In genomic region chr4:39228377-39228776, GRCh38 we compare ENCODE assay signal across 25 cellular contexts.
"Had no signal": no experiment of that assay in that cellular context is flagged by ENCODE, and none has a peak within 500 bp of the region (broad histone marks: within the 10 kb centered on the region; RNA-seq: fewer than 3 reads in every experiment).

No MANE protein-coding gene starts in this region.

- H3K9me3 ChIP-seq: body of pancreas, left ventricle myocardium inferior, mucosa of descending colon, sigmoid colon, suprapubic skin, tibial nerve had no signal

- DNase-seq: activated CD4-positive, alpha-beta T cell treated with anti-CD3 and anti-CD28 coated beads for 4 hours; activated CD4-positive, alpha-beta T cell treated with anti-CD3 and anti-CD28 coated beads, Interleukin-2, amount 50 U/mL, for 48 hours; activated CD8-positive, alpha-beta memory T cell treated with anti-CD3 and anti-CD28 coated beads for 24 hours; activated gamma-delta T cell treated with Interleukin-2 at 50 U/mL for 16 hours; activated naive CD4-positive, alpha-beta T cell treated with anti-CD3 and anti-CD28 coated beads, Interleukin-2, amount 50 U/mL, for 16 hours; activated naive CD8-positive, alpha-beta T cell treated with anti-CD3 and anti-CD28 coated beads, Interleukin-2, amount 50 U/mL, for 24 hours; activated T-cell treated with anti-CD3 and anti-CD28 coated beads, Interleukin-2, amount 50 U/mL, for 1 hour; amygdala; dorsolateral prefrontal cortex; effector memory CD4-positive, alpha-beta T cell; kidney glomerular epithelial cell; left ventricle myocardium inferior; mucosa of descending colon; retina; sigmoid colon; small intestine; stimulated activated CD4-positive, alpha-beta T cell treated with anti-CD3 and anti-CD28 coated beads, Interleukin-4, amount 100 ng/mL, for 4 hours; stimulated activated CD8-positive, alpha-beta memory T cell treated with anti-CD3 and anti-CD28 coated beads, Interleukin-4, amount 100 ng/mL, for 48 hours; stimulated activated naive CD8-positive, alpha-beta T cell treated with anti-CD3 and anti-CD28 coated beads, Interleukin-15, amount 100 ng/mL, for 72 hours; T-helper 1 cell had no signal

- H3K4me3 ChIP-seq: body of pancreas, dorsolateral prefrontal cortex, left ventricle myocardium inferior, mucosa of descending colon, sigmoid colon, suprapubic skin, tibial nerve had no signal

- H3K27ac ChIP-seq: dorsolateral prefrontal cortex, left ventricle myocardium inferior, sigmoid colon, suprapubic skin, tibial nerve had no signal

- ATAC-seq: activated naive CD8-positive, alpha-beta T cell treated with anti-CD3 and anti-CD28 coated beads, Interleukin-2, amount 50 U/mL, for 24 hours; body of pancreas; mucosa of descending colon; natural killer cell treated with Interleukin-12 subunit alpha and Interleukin-12 subunit beta and Interleukin-15 and Interleukin-18, amount 100 ng/mL, for 72 hours; stimulated activated memory B cell treated with anti-CD40 and anti-IgM and Interleukin-4, amounts not matched to agents 10 μg/mL and 1 μg/mL and 100 μg/mL, for 72 hours; stimulated activated naive CD8-positive, alpha-beta T cell treated with anti-CD3 and anti-CD28 coated beads, Interleukin-15, amount 100 ng/mL, for 72 hours had no signal

- H3K4me1 ChIP-seq: left ventricle myocardium inferior, sigmoid colon, suprapubic skin, tibial nerve had no signal

- H3K27me3 ChIP-seq: body of pancreas, dorsolateral prefrontal cortex, sigmoid colon, suprapubic skin, tibial nerve had no signal
